In genomic region chr18:2040279-2040678, GRCh38 we compare ENCODE assay signal across 33 cellular contexts.
"Had no signal": no experiment of that assay in that cellular context is flagged by ENCODE, and none has a peak within 500 bp of the region (broad histone marks: within the 10 kb centered on the region; RNA-seq: fewer than 3 reads in every experiment).

No MANE protein-coding gene starts in this region.

- H3K36me3 ChIP-seq: adrenal gland, ascending aorta, brain microvascular endothelial cell, breast epithelium, cardiac muscle cell had no signal

- H3K9me3 ChIP-seq: adrenal gland, ascending aorta, body of pancreas, breast epithelium had no signal

- DNase-seq: activated effector memory CD4-positive, alpha-beta T cell treated with anti-CD3 and anti-CD28 coated beads, Interleukin-2, amount 50 U/mL, for 16 hours; activated gamma-delta T cell; activated gamma-delta T cell treated with Interleukin-2 at 50 U/mL for 16 hours; activated naive CD4-positive, alpha-beta T cell; activated naive CD4-positive, alpha-beta T cell treated with anti-CD3 and anti-CD28 coated beads for 36 hours; activated naive CD4-positive, alpha-beta T cell treated with anti-CD3 and anti-CD28 coated beads, Interleukin-2, amount 10 ng/mL, durations not matched to agents 7 days and 5 days; activated naive CD4-positive, alpha-beta T cell treated with anti-CD3 and anti-CD28 coated beads, Interleukin-2, amount 50 U/mL, for 16 hours; activated naive CD4-positive, alpha-beta T cell treated with Interleukin-2 at 50 U/mL for 16 hours; activated naive CD8-positive, alpha-beta T cell treated with anti-CD3 and anti-CD28 coated beads for 36 hours; activated naive CD8-positive, alpha-beta T cell treated with anti-CD3 and anti-CD28 coated beads, Interleukin-2, amount 10 ng/mL, durations not matched to agents 7 days and 5 days; activated naive CD8-positive, alpha-beta T cell treated with anti-CD3 and anti-CD28 coated beads, Interleukin-2, amount 50 U/mL, for 24 hours; activated T-cell treated with anti-CD3 and anti-CD28 coated beads, Interleukin-2, amount 50 U/mL, for 1 hour; activated T-cell treated with anti-CD3 and anti-CD28 coated beads, Interleukin-2, amount 50 U/mL, for 24 hours; activated T-cell treated with anti-CD3 and anti-CD28 coated beads, Interleukin-2, amount 50 U/mL, for 4 hours; activated T-cell treated with anti-CD3 and anti-CD28 coated beads, Interleukin-2, amount 50 U/mL, for 48 hours; activated T-cell treated with anti-CD3 and anti-CD28 coated beads, Interleukin-2, amount 50 U/mL, for 72 hours; adrenal gland; amniotic stem cell; amygdala; anterior cingulate cortex; aorta; body of pancreas; brain microvascular endothelial cell; caudate nucleus; central memory CD4-positive, alpha-beta T cell; cerebellar nuclear complex had no signal

- H3K4me3 ChIP-seq: adrenal gland, ascending aorta, body of pancreas, breast epithelium, cardiac muscle cell had no signal

- FAIRE-seq: astrocyte, bronchial epithelial cell had no signal

- H3K4me1 ChIP-seq: adrenal gland, ascending aorta, body of pancreas, breast epithelium had no signal

- ATAC-seq: activated naive CD4-positive, alpha-beta T cell treated with anti-CD3 and anti-CD28 coated beads, Interleukin-2, amount 50 U/mL, for 72 hours; activated naive CD8-positive, alpha-beta T cell treated with anti-CD3 and anti-CD28 coated beads, Interleukin-2, amount 50 U/mL, for 24 hours; activated T-cell treated with anti-CD3 and anti-CD28 coated beads, Interleukin-2, amount 50 U/mL, for 4 hours; activated T-cell treated with anti-CD3 and anti-CD28 coated beads, Interleukin-2, amount 50 U/mL, for 72 hours; activated T-helper 17 cell treated with anti-CD3 and anti-CD28 coated beads, Interleukin-2, amount 50 U/mL, for 72 hours; body of pancreas had no signal

- H3K27me3 ChIP-seq: adrenal gland, ascending aorta, body of pancreas, brain microvascular endothelial cell, breast epithelium, cardiac muscle cell had no signal

- H3K27ac ChIP-seq: adrenal gland, ascending aorta, body of pancreas, brain microvascular endothelial cell, breast epithelium, cardiac muscle cell had no signal
